In genomic region chr6:83615025-83615999, GRCh38 we compare ENCODE assay signal across 8 cellular contexts.
DNase-seq lines count a peak whose midpoint lies in the region; ATAC-seq and TF ChIP-seq lines count a peak whose summit lies in the region.

No MANE protein-coding gene starts in this region.

- H3K36me3 Mint-ChIP-seq in CD8-positive, alpha-beta T cell = no peaks in the 10 kb centered on the region

- H3K4me2 ChIP-seq in KMS-11 = no peak overlapping the region

- H3K4me1 ChIP-seq in CD8-positive, alpha-beta T cell (ENCODE audit: insufficient read depth, low read length) = no peaks in the 10 kb centered on the region
- no peaks in the 10 kb centered on the region for H3K4me1 ChIP-seq in KMS-11 (ENCODE audit: low read depth, poor library complexity, severe bottlenecking)

- no peak overlapping the region for H3K4me3 ChIP-seq in CD8-positive, alpha-beta T cell (ENCODE audit: low read depth, low read length)
- no peak overlapping the region for H3K4me3 ChIP-seq in KMS-11 (IDR thresholded peaks at IDR 0.05; ENCODE audit: insufficient read depth, low read depth, low read length)
- no peak overlapping the region for H3K4me3 ChIP-seq in SK-N-MC
- no peak overlapping the region for H3K4me3 ChIP-seq in foreskin fibroblast (ENCODE audit: low read depth in 1 of 2, low read length in 2 of 2)

- H3K27ac ChIP-seq in CD8-positive, alpha-beta T cell (ENCODE audit: low read depth, low read length) = no peak overlapping the region
- H3K27ac ChIP-seq in KMS-11 = no peak overlapping the region
- H3K27ac ChIP-seq in SK-N-MC = no peak overlapping the region

- H3K9me3 ChIP-seq in CD8-positive, alpha-beta T cell (ENCODE audit: low read length) = no peaks in the 10 kb centered on the region
- H3K9me3 ChIP-seq in SK-N-MC (ENCODE audit: low read depth, low read length) = no peaks in the 10 kb centered on the region

- no peak overlapping the region for H3K27ac Mint-ChIP-seq in CD8-positive, alpha-beta T cell

- no peak overlapping the region for H3K9ac ChIP-seq in KMS-11
- no peak overlapping the region for H3K9ac ChIP-seq in SK-N-MC (ENCODE audit: insufficient read length)

- no peak overlapping the region for H3K4me3 Mint-ChIP-seq in CD8-positive, alpha-beta T cell

- CTCF ChIA-PET in CD8-positive, alpha-beta T cell (lab: Charles Lee) = interaction anchor here (0.9 to 1.3 kb wide), 4 partner anchors 26 to 1708 kb away, joined by 3 to 8 read pairs (median 3); partner anchors contain the start of gene CEP162

- H3K79me2 ChIP-seq in KMS-11 (ENCODE audit: insufficient read depth, low read depth) = no peaks in the 10 kb centered on the region

- H2AFZ ChIP-seq in KMS-11 (ENCODE audit: low read depth) = peak overlapping the region; percentile 22; the same call in 1 of the 2 replicates

- TF ChIP-seq CTCF in CD8-positive, alpha-beta T cell (IDR thresholded peaks at IDR 0.05) = peak; percentile 43
- TF ChIP-seq CTCF in KMS-11 (conservative IDR thresholded peaks at IDR 0.05; ENCODE audit: low read depth, low read length) = peak; percentile 77
- TF ChIP-seq CTCF in foreskin fibroblast (IDR thresholded peaks at IDR 0.05; ENCODE audit: low read depth, low read length) = peak; percentile 54

- POLR2A ChIA-PET in CD8-positive, alpha-beta T cell (lab: Charles Lee) = interaction anchor here (0.6 kb wide), 1 partner anchor 50 kb away, joined by 3 read pairs; no protein-coding TSS in a partner anchor

- H3K27me3 ChIP-seq in CD8-positive, alpha-beta T cell (ENCODE audit: insufficient read depth, low read length) = no peaks in the 10 kb centered on the region
- no peaks in the 10 kb centered on the region for H3K27me3 ChIP-seq in KMS-11 (ENCODE audit: insufficient read depth, low read depth)

- ATAC-seq in CD8-positive, alpha-beta T cell = no peak

- no peaks in the 10 kb centered on the region for H3K27me3 Mint-ChIP-seq in CD8-positive, alpha-beta T cell (ENCODE audit: low read depth)

- no peaks in the 10 kb centered on the region for H4K20me1 ChIP-seq in KMS-11 (ENCODE audit: insufficient read depth)

- no peaks in the 10 kb centered on the region for H3K36me3 ChIP-seq in CD8-positive, alpha-beta T cell (ENCODE audit: insufficient read depth, low read length)
- no peaks in the 10 kb centered on the region for H3K36me3 ChIP-seq in KMS-11 (ENCODE audit: insufficient read depth)
- no peaks in the 10 kb centered on the region for H3K36me3 ChIP-seq in SK-N-MC (ENCODE audit: insufficient read depth, low read length)

- no peak for DNase-seq in CD8-positive, alpha-beta T cell
- DNase-seq in GM19238 (ENCODE audit: insufficient read length, low spot score) (peak; percentile 1), SK-N-MC (ENCODE audit: low read depth, low spot score) (peak; percentile 26), foreskin fibroblast (peak; percentile 7 to 52), superior temporal gyrus (ENCODE audit: extremely low spot score) (peak; percentile 54), epidermal melanocyte (ENCODE audit: insufficient read length, low spot score) (no peak)
- DNase-seq in activated T-cell treated with anti-CD3 and anti-CD28 coated beads, Interleukin-2, amount 50 U/mL, for 48 hours = no peak

- no peaks in the 10 kb centered on the region for H3K9me3 Mint-ChIP-seq in CD8-positive, alpha-beta T cell

- no peaks in the 10 kb centered on the region for H3K4me1 Mint-ChIP-seq in CD8-positive, alpha-beta T cell (ENCODE audit: low read depth)

- intact Hi-C loops in CD8-positive, alpha-beta T cell (cut with DNase I, micrococcal nuclease) = loop anchor here in 1 of 2 experiments (5.0 kb wide), 1 partner anchor 607 kb away; no protein-coding TSS in a partner anchor

Comparison
In these comparisons a context has a peak if more than half of its experiments do, and no peak if none do; other contexts are left out.
1. DNase-seq: peak in GM19238 (single experiment), SK-N-MC (single experiment), foreskin fibroblast (2 of 2) and superior temporal gyrus (single experiment); none in CD8-positive, alpha-beta T cell (0 of 7), activated T-cell treated with anti-CD3 and anti-CD28 coated beads, Interleukin-2, amount 50 U/mL, for 48 hours (0 of 2) and epidermal melanocyte (single experiment).
2. Peak in every context shown above with its lines, with median percentiles within 50 percentile points of each other: CTCF ChIP-seq.